In the genomic region with DNA sequence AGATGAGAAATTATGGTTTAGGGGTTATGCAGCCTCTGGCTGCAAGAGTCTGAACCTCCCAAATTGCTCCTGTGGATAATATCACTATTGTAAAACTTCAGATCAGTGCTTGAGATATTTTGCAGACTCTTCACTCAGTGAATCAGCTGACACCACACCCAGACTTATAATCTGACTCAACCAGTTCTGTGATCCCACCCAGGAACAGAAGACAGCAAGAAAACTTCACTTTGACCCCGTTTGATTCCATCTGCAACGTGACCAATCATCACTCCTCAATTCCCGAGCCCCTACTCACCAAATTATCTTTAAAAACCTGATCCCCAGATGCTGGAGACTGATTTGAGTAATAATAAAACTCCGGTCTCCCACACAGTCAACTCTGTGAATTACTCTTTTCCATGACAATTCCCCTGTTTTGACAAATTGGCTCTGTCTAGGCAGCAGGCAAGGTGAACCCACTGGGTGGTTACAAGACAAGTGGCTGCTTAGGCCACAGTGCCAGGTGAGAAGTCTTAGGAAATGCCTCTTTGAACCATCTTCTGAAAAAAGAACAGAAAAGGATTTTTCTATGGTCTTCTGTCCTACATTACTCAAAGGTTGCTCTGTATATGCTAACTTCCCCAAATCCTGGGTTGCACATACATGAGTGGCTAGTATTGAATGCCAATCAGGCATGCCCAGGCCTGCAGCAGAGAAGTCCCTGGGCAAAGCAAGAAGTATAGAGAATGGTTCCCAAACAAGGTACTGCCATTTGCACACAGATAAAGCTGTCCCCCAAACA, we compare ENCODE assay signal across 1 cellular context.
TF ChIP-seq lines count a peak whose summit lies in the region.

No MANE protein-coding gene starts in this region.

TF ChIP-seq in GM12878, 131 proteins besides CTCF, POLR2A, EP300 and RAD21 (continued from another document):
- TF ChIP-seq BCL3 (IDR thresholded peaks at IDR 0.05; ENCODE audit: borderline replicate concordance, insufficient read depth, low read depth, low read length, poor library complexity, severe bottlenecking) (no peak), ZBTB4 (CRISPR knock-in tag; IDR thresholded peaks at IDR 0.05) (no peak), MTA2 (IDR thresholded peaks at IDR 0.05; ENCODE audit: low read depth) (no peak), BCL11A (IDR thresholded peaks at IDR 0.05; ENCODE audit: low read depth, low read length) (no peak), TARDBP (IDR thresholded peaks at IDR 0.05; ENCODE audit: borderline replicate concordance) (no peak), MEF2A (IDR thresholded peaks at IDR 0.05; ENCODE audit: insufficient read depth, low read depth, low read length) (no peak), MTA3 (IDR thresholded peaks at IDR 0.05; ENCODE audit: borderline replicate concordance, low read length) (no peak), BHLHE40 (IDR thresholded peaks at IDR 0.05; ENCODE audit: borderline replicate concordance in 1 of 2, low read depth in 2 of 2, low read length in 1 of 2) (no peak), STAT1 (conservative IDR thresholded peaks at IDR 0.05) (no peak), RAD51 (IDR thresholded peaks at IDR 0.05) (no peak), FOS (IDR thresholded peaks at IDR 0.05; ENCODE audit: borderline replicate concordance, extremely low read depth, insufficient read length) (no peak), TCF3 (IDR thresholded peaks at IDR 0.05; ENCODE audit: borderline replicate concordance, insufficient read depth, low read depth, low read length) (no peak)
- TF ChIP-seq, protein P1, sequence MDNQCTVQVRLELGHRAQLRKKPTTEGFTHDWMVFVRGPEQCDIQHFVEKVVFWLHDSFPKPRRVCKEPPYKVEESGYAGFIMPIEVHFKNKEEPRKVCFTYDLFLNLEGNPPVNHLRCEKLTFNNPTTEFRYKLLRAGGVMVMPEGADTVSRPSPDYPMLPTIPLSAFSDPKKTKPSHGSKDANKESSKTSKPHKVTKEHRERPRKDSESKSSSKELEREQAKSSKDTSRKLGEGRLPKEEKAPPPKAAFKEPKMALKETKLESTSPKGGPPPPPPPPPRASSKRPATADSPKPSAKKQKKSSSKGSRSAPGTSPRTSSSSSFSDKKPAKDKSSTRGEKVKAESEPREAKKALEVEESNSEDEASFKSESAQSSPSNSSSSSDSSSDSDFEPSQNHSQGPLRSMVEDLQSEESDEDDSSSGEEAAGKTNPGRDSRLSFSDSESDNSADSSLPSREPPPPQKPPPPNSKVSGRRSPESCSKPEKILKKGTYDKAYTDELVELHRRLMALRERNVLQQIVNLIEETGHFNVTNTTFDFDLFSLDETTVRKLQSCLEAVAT (IDR thresholded peaks at IDR 0.05), result no peak
- TF ChIP-seq, protein P2, sequence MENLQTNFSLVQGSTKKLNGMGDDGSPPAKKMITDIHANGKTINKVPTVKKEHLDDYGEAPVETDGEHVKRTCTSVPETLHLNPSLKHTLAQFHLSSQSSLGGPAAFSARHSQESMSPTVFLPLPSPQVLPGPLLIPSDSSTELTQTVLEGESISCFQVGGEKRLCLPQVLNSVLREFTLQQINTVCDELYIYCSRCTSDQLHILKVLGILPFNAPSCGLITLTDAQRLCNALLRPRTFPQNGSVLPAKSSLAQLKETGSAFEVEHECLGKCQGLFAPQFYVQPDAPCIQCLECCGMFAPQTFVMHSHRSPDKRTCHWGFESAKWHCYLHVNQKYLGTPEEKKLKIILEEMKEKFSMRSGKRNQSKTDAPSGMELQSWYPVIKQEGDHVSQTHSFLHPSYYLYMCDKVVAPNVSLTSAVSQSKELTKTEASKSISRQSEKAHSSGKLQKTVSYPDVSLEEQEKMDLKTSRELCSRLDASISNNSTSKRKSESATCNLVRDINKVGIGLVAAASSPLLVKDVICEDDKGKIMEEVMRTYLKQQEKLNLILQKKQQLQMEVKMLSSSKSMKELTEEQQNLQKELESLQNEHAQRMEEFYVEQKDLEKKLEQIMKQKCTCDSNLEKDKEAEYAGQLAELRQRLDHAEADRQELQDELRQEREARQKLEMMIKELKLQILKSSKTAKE (IDR thresholded peaks at IDR 0.05; ENCODE audit: low read depth, poor library complexity, severe bottlenecking), result no peak
- TF ChIP-seq, protein P3, sequence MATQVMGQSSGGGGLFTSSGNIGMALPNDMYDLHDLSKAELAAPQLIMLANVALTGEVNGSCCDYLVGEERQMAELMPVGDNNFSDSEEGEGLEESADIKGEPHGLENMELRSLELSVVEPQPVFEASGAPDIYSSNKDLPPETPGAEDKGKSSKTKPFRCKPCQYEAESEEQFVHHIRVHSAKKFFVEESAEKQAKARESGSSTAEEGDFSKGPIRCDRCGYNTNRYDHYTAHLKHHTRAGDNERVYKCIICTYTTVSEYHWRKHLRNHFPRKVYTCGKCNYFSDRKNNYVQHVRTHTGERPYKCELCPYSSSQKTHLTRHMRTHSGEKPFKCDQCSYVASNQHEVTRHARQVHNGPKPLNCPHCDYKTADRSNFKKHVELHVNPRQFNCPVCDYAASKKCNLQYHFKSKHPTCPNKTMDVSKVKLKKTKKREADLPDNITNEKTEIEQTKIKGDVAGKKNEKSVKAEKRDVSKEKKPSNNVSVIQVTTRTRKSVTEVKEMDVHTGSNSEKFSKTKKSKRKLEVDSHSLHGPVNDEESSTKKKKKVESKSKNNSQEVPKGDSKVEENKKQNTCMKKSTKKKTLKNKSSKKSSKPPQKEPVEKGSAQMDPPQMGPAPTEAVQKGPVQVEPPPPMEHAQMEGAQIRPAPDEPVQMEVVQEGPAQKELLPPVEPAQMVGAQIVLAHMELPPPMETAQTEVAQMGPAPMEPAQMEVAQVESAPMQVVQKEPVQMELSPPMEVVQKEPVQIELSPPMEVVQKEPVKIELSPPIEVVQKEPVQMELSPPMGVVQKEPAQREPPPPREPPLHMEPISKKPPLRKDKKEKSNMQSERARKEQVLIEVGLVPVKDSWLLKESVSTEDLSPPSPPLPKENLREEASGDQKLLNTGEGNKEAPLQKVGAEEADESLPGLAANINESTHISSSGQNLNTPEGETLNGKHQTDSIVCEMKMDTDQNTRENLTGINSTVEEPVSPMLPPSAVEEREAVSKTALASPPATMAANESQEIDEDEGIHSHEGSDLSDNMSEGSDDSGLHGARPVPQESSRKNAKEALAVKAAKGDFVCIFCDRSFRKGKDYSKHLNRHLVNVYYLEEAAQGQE (IDR thresholded peaks at IDR 0.05; ENCODE audit: low read depth, low read length), result no peak
- TF ChIP-seq, protein P4, sequence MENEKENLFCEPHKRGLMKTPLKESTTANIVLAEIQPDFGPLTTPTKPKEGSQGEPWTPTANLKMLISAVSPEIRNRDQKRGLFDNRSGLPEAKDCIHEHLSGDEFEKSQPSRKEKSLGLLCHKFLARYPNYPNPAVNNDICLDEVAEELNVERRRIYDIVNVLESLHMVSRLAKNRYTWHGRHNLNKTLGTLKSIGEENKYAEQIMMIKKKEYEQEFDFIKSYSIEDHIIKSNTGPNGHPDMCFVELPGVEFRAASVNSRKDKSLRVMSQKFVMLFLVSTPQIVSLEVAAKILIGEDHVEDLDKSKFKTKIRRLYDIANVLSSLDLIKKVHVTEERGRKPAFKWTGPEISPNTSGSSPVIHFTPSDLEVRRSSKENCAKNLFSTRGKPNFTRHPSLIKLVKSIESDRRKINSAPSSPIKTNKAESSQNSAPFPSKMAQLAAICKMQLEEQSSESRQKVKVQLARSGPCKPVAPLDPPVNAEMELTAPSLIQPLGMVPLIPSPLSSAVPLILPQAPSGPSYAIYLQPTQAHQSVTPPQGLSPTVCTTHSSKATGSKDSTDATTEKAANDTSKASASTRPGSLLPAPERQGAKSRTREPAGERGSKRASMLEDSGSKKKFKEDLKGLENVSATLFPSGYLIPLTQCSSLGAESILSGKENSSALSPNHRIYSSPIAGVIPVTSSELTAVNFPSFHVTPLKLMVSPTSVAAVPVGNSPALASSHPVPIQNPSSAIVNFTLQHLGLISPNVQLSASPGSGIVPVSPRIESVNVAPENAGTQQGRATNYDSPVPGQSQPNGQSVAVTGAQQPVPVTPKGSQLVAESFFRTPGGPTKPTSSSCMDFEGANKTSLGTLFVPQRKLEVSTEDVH (IDR thresholded peaks at IDR 0.05; ENCODE audit: low read depth, partially characterized antibody), result no peak
- TF ChIP-seq, protein P5, sequence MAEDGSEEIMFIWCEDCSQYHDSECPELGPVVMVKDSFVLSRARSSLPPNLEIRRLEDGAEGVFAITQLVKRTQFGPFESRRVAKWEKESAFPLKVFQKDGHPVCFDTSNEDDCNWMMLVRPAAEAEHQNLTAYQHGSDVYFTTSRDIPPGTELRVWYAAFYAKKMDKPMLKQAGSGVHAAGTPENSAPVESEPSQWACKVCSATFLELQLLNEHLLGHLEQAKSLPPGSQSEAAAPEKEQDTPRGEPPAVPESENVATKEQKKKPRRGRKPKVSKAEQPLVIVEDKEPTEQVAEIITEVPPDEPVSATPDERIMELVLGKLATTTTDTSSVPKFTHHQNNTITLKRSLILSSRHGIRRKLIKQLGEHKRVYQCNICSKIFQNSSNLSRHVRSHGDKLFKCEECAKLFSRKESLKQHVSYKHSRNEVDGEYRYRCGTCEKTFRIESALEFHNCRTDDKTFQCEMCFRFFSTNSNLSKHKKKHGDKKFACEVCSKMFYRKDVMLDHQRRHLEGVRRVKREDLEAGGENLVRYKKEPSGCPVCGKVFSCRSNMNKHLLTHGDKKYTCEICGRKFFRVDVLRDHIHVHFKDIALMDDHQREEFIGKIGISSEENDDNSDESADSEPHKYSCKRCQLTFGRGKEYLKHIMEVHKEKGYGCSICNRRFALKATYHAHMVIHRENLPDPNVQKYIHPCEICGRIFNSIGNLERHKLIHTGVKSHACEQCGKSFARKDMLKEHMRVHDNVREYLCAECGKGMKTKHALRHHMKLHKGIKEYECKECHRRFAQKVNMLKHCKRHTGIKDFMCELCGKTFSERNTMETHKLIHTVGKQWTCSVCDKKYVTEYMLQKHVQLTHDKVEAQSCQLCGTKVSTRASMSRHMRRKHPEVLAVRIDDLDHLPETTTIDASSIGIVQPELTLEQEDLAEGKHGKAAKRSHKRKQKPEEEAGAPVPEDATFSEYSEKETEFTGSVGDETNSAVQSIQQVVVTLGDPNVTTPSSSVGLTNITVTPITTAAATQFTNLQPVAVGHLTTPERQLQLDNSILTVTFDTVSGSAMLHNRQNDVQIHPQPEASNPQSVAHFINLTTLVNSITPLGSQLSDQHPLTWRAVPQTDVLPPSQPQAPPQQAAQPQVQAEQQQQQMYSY (CRISPR knock-in tag; IDR thresholded peaks at IDR 0.05), result no peak
